Comparison of ENCODE assay signal across 1 cellular context in genomic region chr14:103100281-103101121, GRCh38.
TF ChIP-seq lines count a peak whose summit lies in the region.

No MANE protein-coding gene starts in this region.

TF ChIP-seq in HepG2, 621 proteins besides CTCF, POLR2A, EP300 and RAD21 (continued from another document and continues in another):
- TF ChIP-seq ZNF670 (CRISPR knock-in tag; IDR thresholded peaks at IDR 0.05; ENCODE audit: borderline replicate concordance), result peak; percentile 72; the same call in 1 of the 2 replicates
- peak; percentile 66; the same call in 1 of the 2 replicates for TF ChIP-seq ZNF740 (CRISPR knock-in tag; IDR thresholded peaks at IDR 0.05)
- no peak for TF ChIP-seq XBP1 (CRISPR knock-in tag; IDR thresholded peaks at IDR 0.05)
- peak; percentile 80; the same call in 1 of the 2 replicates for TF ChIP-seq ZNF280D (CRISPR knock-in tag; IDR thresholded peaks at IDR 0.05)
- TF ChIP-seq FOXP1 (IDR thresholded peaks at IDR 0.05), result no peak
- peak; percentile 64; the same call in 1 of the 2 replicates for TF ChIP-seq FOXP1 (CRISPR knock-in tag; IDR thresholded peaks at IDR 0.05)
- TF ChIP-seq ZBTB14 (CRISPR knock-in tag; IDR thresholded peaks at IDR 0.05), result no peak
- no peak for TF ChIP-seq NCOA1 (CRISPR knock-in tag; IDR thresholded peaks at IDR 0.05)
- TF ChIP-seq ZNF430 (CRISPR knock-in tag; IDR thresholded peaks at IDR 0.05), result peak; percentile 94
- TF ChIP-seq HMGXB4 (CRISPR knock-in tag; IDR thresholded peaks at IDR 0.05; ENCODE audit: borderline replicate concordance in 1 of 2, low read depth in 1 of 2), result peak; percentile 66 to 77
- TF ChIP-seq KDM3A (CRISPR knock-in tag; IDR thresholded peaks at IDR 0.05; ENCODE audit: low read depth), result no peak; the same call in 1 of the 2 replicates
- no peak for TF ChIP-seq U2AF2 (IDR thresholded peaks at IDR 0.05; ENCODE audit: low read depth, low read length)
- TF ChIP-seq ZNF281 (CRISPR knock-in tag; IDR thresholded peaks at IDR 0.05; ENCODE audit: borderline replicate concordance), result peak; percentile 83; the same call in 1 of the 2 replicates
- peak; percentile 75; the same call in 1 of the 2 replicates for TF ChIP-seq CBX5 (CRISPR knock-in tag; IDR thresholded peaks at IDR 0.05; ENCODE audit: borderline replicate concordance)
- TF ChIP-seq BRD4 (CRISPR knock-in tag; IDR thresholded peaks at IDR 0.05), result no peak; the same call in none of the 2 replicates
- no peak for TF ChIP-seq PBX3 (CRISPR knock-in tag; IDR thresholded peaks at IDR 0.05; ENCODE audit: borderline replicate concordance)
- TF ChIP-seq TEAD2 (CRISPR knock-in tag; IDR thresholded peaks at IDR 0.05), result no peak
- TF ChIP-seq DBP (CRISPR knock-in tag; IDR thresholded peaks at IDR 0.05; ENCODE audit: not compliant biosample characterization), result peak; percentile 71
- no peak for TF ChIP-seq ZNF839 (CRISPR knock-in tag; IDR thresholded peaks at IDR 0.05; ENCODE audit: borderline replicate concordance)
- TF ChIP-seq ZFP91 (CRISPR knock-in tag; IDR thresholded peaks at IDR 0.05; ENCODE audit: borderline replicate concordance), result peak; percentile 14; the same call in 1 of the 2 replicates
- peak; percentile 74 for TF ChIP-seq RBFOX2 (IDR thresholded peaks at IDR 0.05; ENCODE audit: low read depth, low read length)
- peak; percentile 80 for TF ChIP-seq ZNF772 (CRISPR knock-in tag; IDR thresholded peaks at IDR 0.05)
- no peak for TF ChIP-seq SP140L (CRISPR knock-in tag; IDR thresholded peaks at IDR 0.05; ENCODE audit: borderline replicate concordance)
- TF ChIP-seq HIVEP1 (CRISPR knock-in tag; IDR thresholded peaks at IDR 0.05), result peak; percentile 97
- TF ChIP-seq ARID5B (CRISPR knock-in tag; IDR thresholded peaks at IDR 0.05), result peak; percentile 93
- peak; percentile 83; the same call in 1 of the 2 replicates for TF ChIP-seq ZNF329 (CRISPR knock-in tag; IDR thresholded peaks at IDR 0.05; ENCODE audit: low read depth)
- TF ChIP-seq ZNF280B (CRISPR knock-in tag; IDR thresholded peaks at IDR 0.05; ENCODE audit: borderline replicate concordance), result no peak; the same call in 1 of the 2 replicates
- TF ChIP-seq MTA3 (CRISPR knock-in tag; IDR thresholded peaks at IDR 0.05), result no peak
- TF ChIP-seq MIXL1 (CRISPR knock-in tag; IDR thresholded peaks at IDR 0.05), result peak; percentile 60
- no peak for TF ChIP-seq ZNF282 (IDR thresholded peaks at IDR 0.05; ENCODE audit: partially characterized antibody)
- TF ChIP-seq ZBTB4 (CRISPR knock-in tag; IDR thresholded peaks at IDR 0.05; ENCODE audit: borderline replicate concordance), result no peak
- no peak for TF ChIP-seq NR1H2 (CRISPR knock-in tag; IDR thresholded peaks at IDR 0.05; ENCODE audit: borderline replicate concordance, low read depth)
- TF ChIP-seq ZMAT3 (CRISPR knock-in tag; conservative IDR thresholded peaks at IDR 0.05), result peak; percentile 60; the same call in 1 of the 2 replicates
